ENCODE assay signal across 8 cellular contexts in the genomic region with DNA sequence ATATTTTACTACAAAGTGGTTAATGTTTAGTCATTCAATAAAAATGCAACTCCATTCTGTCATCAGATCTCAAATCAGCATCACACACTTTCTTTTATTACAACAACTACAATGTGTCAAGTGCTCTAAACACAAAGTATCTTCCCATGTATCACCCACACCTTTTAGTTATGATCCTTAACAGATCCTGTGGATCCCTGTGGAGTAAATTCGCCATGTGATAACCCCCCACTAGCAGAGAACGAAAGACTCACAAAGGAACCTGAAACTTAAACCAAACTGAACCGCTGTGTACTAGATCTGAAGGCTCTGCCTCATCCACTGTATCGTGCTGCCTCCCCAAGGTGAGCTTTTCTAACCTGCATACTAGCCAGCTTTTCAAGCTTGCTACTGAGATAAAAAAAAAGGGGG. TPM values are rescaled to one million over a fixed set of nuclear protein-coding genes. Genes with fewer than 3 reads are reported as not detected.
DNase-seq lines count a peak whose midpoint lies in the region; ATAC-seq lines count a peak whose summit lies in the region.
"Had no signal": no experiment of that assay in that cellular context is flagged by ENCODE, and none has a peak within 500 bp of the region (broad histone marks: within the 10 kb centered on the region; RNA-seq: fewer than 3 reads in every experiment).

No MANE protein-coding gene starts in this region.

- no peaks in the 10 kb centered on the region for H3K27me3 ChIP-seq in H7 (ENCODE audit: control insufficient read depth, insufficient read depth, low read length)
- H3K27me3 ChIP-seq: adrenal gland had no signal

- intact Hi-C loops in activated T-helper 2 cell treated with anti-CD3 and anti-CD28 coated beads, Interferon-gamma antibody, Interleukin-2, Interleukin-4, amounts not matched to agents 10 μg/mL and 5 μg/mL and 100 μg/mL, durations not matched to agents 14 hours and 24 hours and 36 hours (cut with micrococcal nuclease) = loop anchor here (1.0 to 2.0 kb wide), 3 partner anchors 35 to 212 kb away; no protein-coding TSS in a partner anchor

- peaks cover 19% of the 10 kb centered on the region for H3K27me3 Mint-ChIP-seq in activated T-helper 2 cell treated with anti-CD3 and anti-CD28 coated beads, Interferon-gamma antibody, Interleukin-2, Interleukin-4, amounts not matched to agents 10 μg/mL and 5 μg/mL and 100 μg/mL, durations not matched to agents 14 hours and 24 hours and 36 hours (ENCODE audit: low read depth)
- H3K27me3 Mint-ChIP-seq in stimulated activated memory B cell treated with anti-CD40 and anti-IgM and Interleukin-4, amounts not matched to agents 10 μg/mL and 1 μg/mL and 100 μg/mL, for 72 hours = no peaks in the 10 kb centered on the region

- peaks cover 23% of the 10 kb centered on the region for H3K4me1 Mint-ChIP-seq in activated T-helper 2 cell treated with anti-CD3 and anti-CD28 coated beads, Interferon-gamma antibody, Interleukin-2, Interleukin-4, amounts not matched to agents 10 μg/mL and 5 μg/mL and 100 μg/mL, durations not matched to agents 14 hours and 24 hours and 36 hours (ENCODE audit: low read depth)
- H3K4me1 Mint-ChIP-seq in stimulated activated memory B cell treated with anti-CD40 and anti-IgM and Interleukin-4, amounts not matched to agents 10 μg/mL and 1 μg/mL and 100 μg/mL, for 72 hours = peaks cover 37% of the 10 kb centered on the region

- H3K27ac Mint-ChIP-seq in activated T-helper 2 cell treated with anti-CD3 and anti-CD28 coated beads, Interferon-gamma antibody, Interleukin-2, Interleukin-4, amounts not matched to agents 10 μg/mL and 5 μg/mL and 100 μg/mL, durations not matched to agents 14 hours and 24 hours and 36 hours = peak overlapping the region; percentile 88
- H3K27ac Mint-ChIP-seq in stimulated activated memory B cell treated with anti-CD40 and anti-IgM and Interleukin-4, amounts not matched to agents 10 μg/mL and 1 μg/mL and 100 μg/mL, for 72 hours = peak overlapping the region; percentile 84

- H3K36me3 Mint-ChIP-seq in activated T-helper 2 cell treated with anti-CD3 and anti-CD28 coated beads, Interferon-gamma antibody, Interleukin-2, Interleukin-4, amounts not matched to agents 10 μg/mL and 5 μg/mL and 100 μg/mL, durations not matched to agents 14 hours and 24 hours and 36 hours (ENCODE audit: low read depth) = no peaks in the 10 kb centered on the region
- H3K36me3 Mint-ChIP-seq in stimulated activated memory B cell treated with anti-CD40 and anti-IgM and Interleukin-4, amounts not matched to agents 10 μg/mL and 1 μg/mL and 100 μg/mL, for 72 hours = peaks cover 5% of the 10 kb centered on the region

- H3K9me3 Mint-ChIP-seq in activated T-helper 2 cell treated with anti-CD3 and anti-CD28 coated beads, Interferon-gamma antibody, Interleukin-2, Interleukin-4, amounts not matched to agents 10 μg/mL and 5 μg/mL and 100 μg/mL, durations not matched to agents 14 hours and 24 hours and 36 hours = no peaks in the 10 kb centered on the region
- H3K9me3 Mint-ChIP-seq in stimulated activated memory B cell treated with anti-CD40 and anti-IgM and Interleukin-4, amounts not matched to agents 10 μg/mL and 1 μg/mL and 100 μg/mL, for 72 hours = no peaks in the 10 kb centered on the region

- peak; percentile 56 for DNase-seq in H7
- DNase-seq in NCI-H2196 treated with DMSO at 0.1 percent for 48 hours (lab: John Stamatoyannopoulos, UW; ENCODE audit: unreplicated experiment) = peak; percentile 44
- peak; percentile 13 for DNase-seq in activated T-helper 2 cell treated with anti-CD3 and anti-CD28 coated beads, Interferon-gamma antibody, Interleukin-2, Interleukin-4, amounts not matched to agents 10 μg/mL and 5 μg/mL and 100 μg/mL, durations not matched to agents 14 hours and 24 hours and 36 hours (ENCODE audit: low spot score)
- DNase-seq in hepatic stellate cell (ENCODE audit: low spot score) = peak; percentile 21
- no peak for DNase-seq in middle frontal gyrus (ENCODE audit: extremely low spot score, low spot score)

- no peak for ATAC-seq in stimulated activated memory B cell treated with anti-CD40 and anti-IgM and Interleukin-4, amounts not matched to agents 10 μg/mL and 1 μg/mL and 100 μg/mL, for 72 hours

- H3K36me3 ChIP-seq in H7 (replicated peaks; ENCODE audit: control insufficient read depth, insufficient read depth, low read length) = no peaks in the 10 kb centered on the region
- H3K36me3 ChIP-seq: adrenal gland had no signal

- H3K4me3 ChIP-seq in GM08714 (ENCODE audit: low read length) = peak overlapping the region; percentile 89
- peak overlapping the region; percentile 80; the same call in 1 of the 2 replicates for H3K4me3 ChIP-seq in H7 (ENCODE audit: insufficient read depth, low read depth, low read length)

- peak overlapping the region; percentile 95 for H3K4me3 Mint-ChIP-seq in activated T-helper 2 cell treated with anti-CD3 and anti-CD28 coated beads, Interferon-gamma antibody, Interleukin-2, Interleukin-4, amounts not matched to agents 10 μg/mL and 5 μg/mL and 100 μg/mL, durations not matched to agents 14 hours and 24 hours and 36 hours (ENCODE audit: low read depth)
- peak overlapping the region; percentile 100 for H3K4me3 Mint-ChIP-seq in stimulated activated memory B cell treated with anti-CD40 and anti-IgM and Interleukin-4, amounts not matched to agents 10 μg/mL and 1 μg/mL and 100 μg/mL, for 72 hours

RNA-seq across cellular contexts. Expression of gene DPY19L1, which starts 1.8 kb away (rescaled TPM):
- 13.1 and 17.2 TPM in 2 replicates for total RNA-seq in H7 (2014; rRNA removed; shearing (Covaris generic))
- 21.9 and 25.4 TPM in 2 replicates for total RNA-seq in activated T-helper 2 cell treated with anti-CD3 and anti-CD28 coated beads, Interferon-gamma antibody, Interleukin-2, Interleukin-4, amounts not matched to agents 10 μg/mL and 5 μg/mL and 100 μg/mL, durations not matched to agents 14 hours and 24 hours and 36 hours
